ENCODE assay signal across 33 cellular contexts in the genomic region with DNA sequence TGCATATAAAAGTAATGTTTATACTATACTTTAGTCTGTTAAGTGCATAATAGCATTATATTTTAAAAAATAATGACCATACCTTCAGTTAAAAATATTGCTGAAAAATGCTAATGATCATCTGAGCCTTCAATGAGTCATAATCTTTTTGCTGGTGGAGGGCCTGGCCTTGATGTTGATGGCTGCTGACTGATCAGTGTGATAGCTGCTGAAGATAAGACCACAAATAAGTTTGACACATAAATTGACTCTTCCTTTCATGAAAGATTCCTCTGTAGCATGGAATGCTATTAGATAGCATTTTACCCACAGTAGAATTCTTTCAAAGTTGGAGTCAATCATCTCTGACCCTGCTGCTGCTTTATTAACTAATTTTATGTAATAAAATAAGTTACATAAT.
"Had no signal": no experiment of that assay in that cellular context is flagged by ENCODE, and none has a peak within 500 bp of the region (broad histone marks: within the 10 kb centered on the region; RNA-seq: fewer than 3 reads in every experiment).

No MANE protein-coding gene starts in this region.

- H3K27ac Mint-ChIP-seq: activated B cell treated with CpG ODN at 0.5 μM for 24 hours; activated CD4-positive, alpha-beta memory T cell treated with anti-CD3 and anti-CD28 coated beads for 36 hours; activated CD4-positive, alpha-beta T cell treated with anti-CD3 and anti-CD28 coated beads, Interleukin-2, amount 10 ng/mL, durations not matched to agents 24 days and 14 days; activated CD8-positive, alpha-beta T cell treated with anti-CD3 and anti-CD28 coated beads for 36 hours; activated naive CD4-positive, alpha-beta T cell treated with anti-CD3 and anti-CD28 coated beads for 36 hours; activated naive CD4-positive, alpha-beta T cell treated with anti-CD3 and anti-CD28 coated beads, Interleukin-2, amount 50 U/mL, for 72 hours; activated naive CD8-positive, alpha-beta T cell treated with anti-CD3 and anti-CD28 coated beads for 36 hours; activated T-cell treated with anti-CD3 and anti-CD28 coated beads, Interleukin-2, amount 50 U/mL, for 72 hours; activated T-helper 1 cell treated with anti-CD3 and anti-CD28 coated beads, Interleukin-12 subunit alpha, Interleukin-12 subunit beta, Interleukin-2, Interleukin-4 antibody, amounts not matched to agents 30 ng/mL and 10 ng/mL and 1 ng/mL, durations not matched to agents 14 hours and 24 hours and 36 hours; activated T-helper 17 cell treated with anti-CD3 and anti-CD28 coated beads, Interleukin-2, amount 50 U/mL, for 72 hours; T-helper 1 cell treated with Interleukin-12 subunit alpha and Interleukin-12 subunit beta and Interleukin-4 antibody, amounts not matched to agents 30 μg/mL and 1 μg/mL, for 36 hours; T-helper 2 cell treated with Interferon-gamma antibody and Interleukin-4, amounts not matched to agents 5 μg/mL and 100 μg/mL, for 36 hours had no signal

- H3K9me3 Mint-ChIP-seq: activated CD4-positive, alpha-beta T cell treated with anti-CD3 and anti-CD28 coated beads, Interleukin-2, amount 10 ng/mL, durations not matched to agents 24 days and 14 days; activated T-helper 1 cell treated with anti-CD3 and anti-CD28 coated beads, Interleukin-12 subunit alpha, Interleukin-12 subunit beta, Interleukin-2, Interleukin-4 antibody, amounts not matched to agents 30 ng/mL and 10 ng/mL and 1 ng/mL, durations not matched to agents 14 hours and 24 hours and 36 hours; T-helper 2 cell treated with Interferon-gamma antibody and Interleukin-4, amounts not matched to agents 5 μg/mL and 100 μg/mL, for 36 hours had no signal

- H3K4me1 ChIP-seq: body of pancreas, breast epithelium had no signal

- H3K4me3 ChIP-seq: body of pancreas, breast epithelium had no signal

- H3K4me1 Mint-ChIP-seq: activated B cell treated with CpG ODN at 0.5 μM for 24 hours; activated CD4-positive, alpha-beta T cell treated with anti-CD3 and anti-CD28 coated beads, Interleukin-2, amount 10 ng/mL, durations not matched to agents 24 days and 14 days; activated naive CD8-positive, alpha-beta T cell treated with anti-CD3 and anti-CD28 coated beads for 36 hours; activated T-helper 17 cell treated with anti-CD3 and anti-CD28 coated beads, Interleukin-2, amount 50 U/mL, for 72 hours had no signal

- DNase-seq: activated B cell treated with CpG ODN at 0.5 μM for 24 hours; activated CD4-positive, alpha-beta memory T cell treated with anti-CD3 and anti-CD28 coated beads for 36 hours; activated CD4-positive, alpha-beta T cell treated with anti-CD3 and anti-CD28 coated beads for 4 hours; activated CD4-positive, alpha-beta T cell treated with anti-CD3 and anti-CD28 coated beads, Interleukin-2, amount 10 ng/mL, durations not matched to agents 24 days and 14 days; activated CD4-positive, alpha-beta T cell treated with anti-CD3 and anti-CD28 coated beads, Interleukin-2, amount 50 U/mL, for 1 hour; activated CD4-positive, alpha-beta T cell treated with anti-CD3 and anti-CD28 coated beads, Interleukin-2, amount 50 U/mL, for 4 hours; activated CD4-positive, CD25-positive, alpha-beta regulatory T cell treated with anti-CD3 and anti-CD28 coated beads, Interleukin-2, amount 50 U/mL, for 72 hours; activated CD8-positive, alpha-beta memory T cell treated with anti-CD3 and anti-CD28 coated beads, Interleukin-2, amount 50 U/mL, for 4 hours; activated CD8-positive, alpha-beta T cell treated with anti-CD3 and anti-CD28 coated beads for 36 hours; activated effector memory CD4-positive, alpha-beta T cell treated with anti-CD3 and anti-CD28 coated beads, Interleukin-2, amount 50 U/mL, for 16 hours; activated gamma-delta T cell treated with Interleukin-2 at 50 U/mL for 16 hours; activated naive CD4-positive, alpha-beta T cell; activated naive CD4-positive, alpha-beta T cell treated with anti-CD3 and anti-CD28 coated beads for 36 hours; activated naive CD4-positive, alpha-beta T cell treated with anti-CD3 and anti-CD28 coated beads, Interleukin-2, amount 50 U/mL, for 16 hours; activated naive CD8-positive, alpha-beta T cell treated with anti-CD3 and anti-CD28 coated beads for 36 hours; activated T-cell treated with anti-CD3 and anti-CD28 coated beads for 4 hours; activated T-cell treated with anti-CD3 and anti-CD28 coated beads, Interleukin-2, amount 50 U/mL, for 1 hour; activated T-cell treated with anti-CD3 and anti-CD28 coated beads, Interleukin-2, amount 50 U/mL, for 4 hours; activated T-cell treated with anti-CD3 and anti-CD28 coated beads, Interleukin-2, amount 50 U/mL, for 72 hours; amniotic stem cell; aorta; body of pancreas; brain microvascular endothelial cell; central memory CD4-positive, alpha-beta T cell; T-helper 2 cell; T-helper 9 cell had no signal

- H3K27me3 Mint-ChIP-seq: activated B cell treated with CpG ODN at 0.5 μM for 24 hours; activated CD4-positive, alpha-beta memory T cell treated with anti-CD3 and anti-CD28 coated beads for 36 hours; activated CD4-positive, alpha-beta T cell treated with anti-CD3 and anti-CD28 coated beads, Interleukin-2, amount 10 ng/mL, durations not matched to agents 24 days and 14 days; activated CD8-positive, alpha-beta T cell treated with anti-CD3 and anti-CD28 coated beads for 36 hours; activated naive CD8-positive, alpha-beta T cell treated with anti-CD3 and anti-CD28 coated beads for 36 hours had no signal

- H3K4me3 Mint-ChIP-seq: activated B cell treated with CpG ODN at 0.5 μM for 24 hours; activated CD4-positive, alpha-beta memory T cell treated with anti-CD3 and anti-CD28 coated beads for 36 hours; activated CD4-positive, alpha-beta T cell treated with anti-CD3 and anti-CD28 coated beads, Interleukin-2, amount 10 ng/mL, durations not matched to agents 24 days and 14 days; activated CD8-positive, alpha-beta T cell treated with anti-CD3 and anti-CD28 coated beads for 36 hours; activated naive CD4-positive, alpha-beta T cell treated with anti-CD3 and anti-CD28 coated beads for 36 hours; activated naive CD8-positive, alpha-beta T cell treated with anti-CD3 and anti-CD28 coated beads for 36 hours; activated T-cell treated with anti-CD3 and anti-CD28 coated beads, Interleukin-2, amount 50 U/mL, for 4 hours; activated T-cell treated with anti-CD3 and anti-CD28 coated beads, Interleukin-2, amount 50 U/mL, for 72 hours; activated T-helper 1 cell treated with anti-CD3 and anti-CD28 coated beads, Interleukin-12 subunit alpha, Interleukin-12 subunit beta, Interleukin-2, Interleukin-4 antibody, amounts not matched to agents 30 ng/mL and 10 ng/mL and 1 ng/mL, durations not matched to agents 14 hours and 24 hours and 36 hours; activated T-helper 17 cell treated with anti-CD3 and anti-CD28 coated beads, Interleukin-2, amount 50 U/mL, for 72 hours; T-helper 1 cell treated with Interleukin-12 subunit alpha and Interleukin-12 subunit beta and Interleukin-4 antibody, amounts not matched to agents 30 μg/mL and 1 μg/mL, for 36 hours; T-helper 2 cell treated with Interferon-gamma antibody and Interleukin-4, amounts not matched to agents 5 μg/mL and 100 μg/mL, for 36 hours had no signal

- H3K36me3 ChIP-seq: brain microvascular endothelial cell, breast epithelium had no signal

- H3K9me3 ChIP-seq: body of pancreas had no signal

- H3K27ac ChIP-seq: body of pancreas, brain microvascular endothelial cell, breast epithelium, VCaP had no signal

- H3K27me3 ChIP-seq: body of pancreas, brain microvascular endothelial cell, breast epithelium had no signal

- H3K36me3 Mint-ChIP-seq: activated CD4-positive, alpha-beta memory T cell treated with anti-CD3 and anti-CD28 coated beads for 36 hours; activated naive CD4-positive, alpha-beta T cell treated with anti-CD3 and anti-CD28 coated beads, Interleukin-2, amount 50 U/mL, for 72 hours; activated naive CD8-positive, alpha-beta T cell treated with anti-CD3 and anti-CD28 coated beads for 36 hours had no signal
